In the genomic region with DNA sequence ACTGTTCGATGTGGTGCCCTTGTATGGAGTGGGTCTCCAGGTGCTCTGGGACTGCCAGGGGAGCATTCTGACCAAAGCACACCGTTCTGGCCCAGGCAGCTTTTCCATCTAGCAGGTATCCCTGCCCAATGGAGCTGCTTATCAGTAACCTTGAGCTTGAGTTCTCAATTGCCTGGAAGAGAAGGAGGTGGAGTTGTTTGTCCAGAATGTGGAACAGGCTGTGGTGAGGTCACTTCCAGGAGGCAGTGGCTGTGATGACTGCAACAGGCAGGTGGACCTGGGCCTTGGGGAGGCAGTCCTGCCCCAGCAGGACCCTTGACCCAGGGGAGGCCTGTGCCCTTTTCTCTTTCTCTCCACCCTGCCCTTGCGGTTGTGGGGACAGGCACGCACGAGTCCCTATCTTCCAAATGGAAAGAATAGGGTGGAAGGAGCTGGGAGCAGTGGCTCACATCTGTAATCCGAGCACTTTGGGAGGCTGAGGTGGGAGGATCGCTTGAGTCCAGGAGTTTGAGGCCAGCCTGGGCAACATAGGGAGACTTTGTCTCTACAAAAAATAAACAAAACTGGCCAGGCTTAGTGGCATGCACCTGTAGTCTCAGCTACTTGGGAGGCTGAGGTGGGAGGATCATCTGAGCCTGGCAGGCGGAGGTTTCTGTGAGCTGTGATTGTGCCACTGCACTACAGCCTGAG, we compare ENCODE assay signal across 10 cellular contexts. TPM values are rescaled to one million over a fixed set of nuclear protein-coding genes. Genes with fewer than 3 reads are reported as not detected.
DNase-seq lines count a peak whose midpoint lies in the region; ATAC-seq and TF ChIP-seq lines count a peak whose summit lies in the region.
"Had no signal": no experiment of that assay in that cellular context is flagged by ENCODE, and none has a peak within 500 bp of the region (broad histone marks: within the 10 kb centered on the region; RNA-seq: fewer than 3 reads in every experiment).

No MANE protein-coding gene starts in this region.

- peaks cover 77 to 100% of the 10 kb centered on the region in 2 donors for H3K4me1 Mint-ChIP-seq in stimulated activated naive B cell treated with anti-CD40 and anti-IgM and Interleukin-4, amounts not matched to agents 10 μg/mL and 1 μg/mL and 100 μg/mL, for 72 hours
- H3K4me1 Mint-ChIP-seq in HFFc6 (ENCODE audit: low read depth) = peaks cover 46% of the 10 kb centered on the region

- H3K9me3 Mint-ChIP-seq in stimulated activated naive B cell treated with anti-CD40 and anti-IgM and Interleukin-4, amounts not matched to agents 10 μg/mL and 1 μg/mL and 100 μg/mL, for 72 hours = no peaks in the 10 kb centered on the region
- no peaks in the 10 kb centered on the region for H3K9me3 Mint-ChIP-seq in HFFc6

- DNase-seq in NCI-H2029 (lab: John Stamatoyannopoulos, UW) (peak; percentile 19), NCI-H2029 treated with DMSO at 0.1 percent for 48 hours (lab: John Stamatoyannopoulos, UW) (no peak), Peyer's patch (peak in 2 of 3 donors; percentile 80 to 84), HK-2 (ENCODE audit: unreplicated experiment) (no peak), HFFc6 (no peak)
- no peak for DNase-seq in stimulated activated naive B cell treated with anti-CD40 and anti-IgM and Interleukin-4, amounts not matched to agents 10 μg/mL and 1 μg/mL and 100 μg/mL, for 72 hours
- DNase-seq: 8988T, NCI-H345 had no signal

- H3K9me3 ChIP-seq in Peyer's patch (no peaks in the 10 kb centered on the region), endocrine pancreas (ENCODE audit: control insufficient read depth, low read length) (no peaks in the 10 kb centered on the region)

- peak overlapping the region; percentile 65 to 85 (median 75) for H3K27ac ChIP-seq in Peyer's patch

- no peaks in the 10 kb centered on the region for H3K27me3 ChIP-seq in Peyer's patch
- H3K27me3 ChIP-seq in endocrine pancreas (ENCODE audit: control insufficient read depth, insufficient read depth, low read length) = no peaks in the 10 kb centered on the region

- TF ChIP-seq CTCF in Peyer's patch (IDR thresholded peaks at IDR 0.05) (peak in 1 of 6 experiments; percentile 5), HFFc6 (IDR thresholded peaks at IDR 0.05) (no peak)

- no peak for ATAC-seq in stimulated activated naive B cell treated with anti-CD40 and anti-IgM and Interleukin-4, amounts not matched to agents 10 μg/mL and 1 μg/mL and 100 μg/mL, for 72 hours (replicated peaks)
- no peak for ATAC-seq in GM18519 (IDR thresholded peaks at IDR 0.05; ENCODE audit: low FRiP score, unreplicated experiment)

- peak overlapping the region; percentile 90 for H3K27ac Mint-ChIP-seq in stimulated activated naive B cell treated with anti-CD40 and anti-IgM and Interleukin-4, amounts not matched to agents 10 μg/mL and 1 μg/mL and 100 μg/mL, for 72 hours
- H3K27ac Mint-ChIP-seq in HFFc6 = no peak overlapping the region

- no peaks in the 10 kb centered on the region for H3K27me3 Mint-ChIP-seq in stimulated activated naive B cell treated with anti-CD40 and anti-IgM and Interleukin-4, amounts not matched to agents 10 μg/mL and 1 μg/mL and 100 μg/mL, for 72 hours
- peaks cover 2% of the 10 kb centered on the region for H3K27me3 Mint-ChIP-seq in HFFc6 (ENCODE audit: insufficient read depth)

- H3K4me3 ChIP-seq in Peyer's patch (no peak overlapping the region), endocrine pancreas (ENCODE audit: control insufficient read depth, insufficient read depth, low read length) (no peak overlapping the region)

- H3K9ac ChIP-seq in endocrine pancreas (ENCODE audit: control insufficient read depth, insufficient read depth, low read length) = peak overlapping the region; percentile 21

- H3K4me1 ChIP-seq in Peyer's patch (peaks cover 18 to 52% (median 41%) of the 10 kb centered on the region in 4 donors), endocrine pancreas (ENCODE audit: control insufficient read depth, insufficient read depth, low read length) (no peaks in the 10 kb centered on the region)

- peak overlapping the region; percentile 21 to 32 for H3K4me3 Mint-ChIP-seq in stimulated activated naive B cell treated with anti-CD40 and anti-IgM and Interleukin-4, amounts not matched to agents 10 μg/mL and 1 μg/mL and 100 μg/mL, for 72 hours
- no peak overlapping the region for H3K4me3 Mint-ChIP-seq in HFFc6

- TF ChIP-seq POLR2A in Peyer's patch (IDR thresholded peaks at IDR 0.05) = peak in 1 of 2 donors; percentile 56

- peaks cover 0 to 34% (median 0%) of the 10 kb centered on the region in 3 donors for H3K36me3 ChIP-seq in Peyer's patch
- no peaks in the 10 kb centered on the region for H3K36me3 ChIP-seq in endocrine pancreas (ENCODE audit: control insufficient read depth, insufficient read depth, low read length)

- H3K36me3 Mint-ChIP-seq in stimulated activated naive B cell treated with anti-CD40 and anti-IgM and Interleukin-4, amounts not matched to agents 10 μg/mL and 1 μg/mL and 100 μg/mL, for 72 hours = peaks cover 48 to 70% of the 10 kb centered on the region in 2 donors
- H3K36me3 Mint-ChIP-seq in HFFc6 (ENCODE audit: low read depth) = peaks cover 8% of the 10 kb centered on the region; the same call in 1 of the 2 replicates

RNA-seq across cellular contexts. Expression of gene TTC7A, which starts 40.8 kb away (rescaled TPM):
- 100 to 1,000 TPM in 3 of 4 donors, 10 to 100 TPM in 1; 98.3 to 162 (median 122) TPM for total RNA-seq in Peyer's patch
- total RNA-seq in HFFc6 (2021; fragmentation: NEBNext Ultra II Directional; extraction: Animal tissue kit (Norgen Biotek cat#: 25700)) = 10 to 100 TPM; 17.6 to 27.7 (median 23.2) TPM

Comparison
In these comparisons a context has a peak if more than half of its experiments do, and no peak if none do; other contexts are left out.
1. DNase-seq: peak in NCI-H2029 (single experiment) and Peyer's patch (2 of 3); none in NCI-H2029 treated with DMSO at 0.1 percent for 48 hours (single experiment), stimulated activated naive B cell treated with anti-CD40 and anti-IgM and Interleukin-4, amounts not matched to agents 10 μg/mL and 1 μg/mL and 100 μg/mL, for 72 hours (single experiment), HK-2 (single experiment) and HFFc6 (single experiment).